Comparison of ENCODE assay signal across 16 cellular contexts in genomic region chr17:17677299-17678040, GRCh38. TPM values are rescaled to one million over a fixed set of nuclear protein-coding genes. Genes with fewer than 3 reads are reported as not detected.
DNase-seq lines count a peak whose midpoint lies in the region; ATAC-seq and TF ChIP-seq lines count a peak whose summit lies in the region.
"Had no signal": no experiment of that assay in that cellular context is flagged by ENCODE, and none has a peak within 500 bp of the region (broad histone marks: within the 10 kb centered on the region; RNA-seq: fewer than 3 reads in every experiment).

No MANE protein-coding gene starts in this region.

- TF ChIP-seq CTCF in PC-9 (conservative IDR thresholded peaks at IDR 0.05), result no peak
- no peak for TF ChIP-seq CTCF in endodermal cell (conservative IDR thresholded peaks at IDR 0.05)

- peaks cover 9% of the 10 kb centered on the region for H3K4me1 Mint-ChIP-seq in endodermal cell
- peaks cover 32% of the 10 kb centered on the region for H3K4me1 Mint-ChIP-seq in stimulated activated memory B cell treated with anti-CD40 and anti-IgM and Interleukin-4, amounts not matched to agents 10 μg/mL and 1 μg/mL and 100 μg/mL, for 72 hours

- 83 to 94% methylated on average over 2 of the region's 2 CpGs for WGBS in endodermal cell (ENCODE audit: insufficient coverage in 1 of 2, insufficient read length in 1 of 2), 2 experiments
- 63% methylated on average over 2 of the region's 2 CpGs for WGBS in mesenchymal stem cell

- intact Hi-C loops in PC-9 (cut with micrococcal nuclease; ENCODE audit: unreplicated experiment), result no loop called here

- H3K36me3 ChIP-seq in PC-9 (ENCODE audit: low read depth), result no peaks in the 10 kb centered on the region
- H3K36me3 ChIP-seq in endodermal cell (ENCODE audit: control insufficient read depth, insufficient read depth, low read length), result no peaks in the 10 kb centered on the region
- no peaks in the 10 kb centered on the region for H3K36me3 ChIP-seq in mesenchymal stem cell (ENCODE audit: control insufficient read depth in 1 of 2, insufficient read depth in 2 of 2, low read depth in 1 of 2, low read length in 2 of 2)

- no peaks in the 10 kb centered on the region for H3K79me1 ChIP-seq in mesenchymal stem cell (replicated peaks; ENCODE audit: low read length, poor library complexity, severe bottlenecking)

- no peak overlapping the region for H4K8ac ChIP-seq in mesenchymal stem cell (ENCODE audit: low read length)

- peak overlapping the region; percentile 64; the same call in 1 of the 2 replicates for H3K4me2 ChIP-seq in PC-9
- no peak overlapping the region for H3K4me2 ChIP-seq in mesenchymal stem cell (ENCODE audit: low read length, poor library complexity, severe bottlenecking)

- H2BK120ac ChIP-seq in mesenchymal stem cell (ENCODE audit: low read depth, low read length), result no peak overlapping the region

- H2AK5ac ChIP-seq in mesenchymal stem cell (ENCODE audit: low read length, severe bottlenecking), result no peak overlapping the region

- H3K9me3 Mint-ChIP-seq in endodermal cell, result no peaks in the 10 kb centered on the region
- H3K9me3 Mint-ChIP-seq in stimulated activated memory B cell treated with anti-CD40 and anti-IgM and Interleukin-4, amounts not matched to agents 10 μg/mL and 1 μg/mL and 100 μg/mL, for 72 hours, result no peaks in the 10 kb centered on the region

- H3K9me3 ChIP-seq in PC-9 (ENCODE audit: insufficient read depth, low read depth) (no peaks in the 10 kb centered on the region), endodermal cell (ENCODE audit: control insufficient read depth, low read length) (no peaks in the 10 kb centered on the region), mesenchymal stem cell (ENCODE audit: control insufficient read depth, low read length) (no peaks in the 10 kb centered on the region)
- H3K9me3 ChIP-seq: Caco-2 had no signal

- H4K91ac ChIP-seq in mesenchymal stem cell (ENCODE audit: low read length), result no peak overlapping the region

- H3K4me3 ChIP-seq in PC-9, result no peak overlapping the region
- H3K4me3 ChIP-seq in endodermal cell (ENCODE audit: low read length), result no peak overlapping the region
- H3K4me3 ChIP-seq in mesenchymal stem cell (ENCODE audit: insufficient read depth in 1 of 2, low read depth in 1 of 2, low read length in 2 of 2), result no peak overlapping the region
- H3K4me3 ChIP-seq: GM23248 had no signal

- peaks cover 30% of the 10 kb centered on the region for H3F3A ChIP-seq in PC-9 (ENCODE audit: insufficient read depth, low read depth)

- H3K36me3 Mint-ChIP-seq in endodermal cell (ENCODE audit: low read depth), result no peaks in the 10 kb centered on the region
- no peaks in the 10 kb centered on the region for H3K36me3 Mint-ChIP-seq in stimulated activated memory B cell treated with anti-CD40 and anti-IgM and Interleukin-4, amounts not matched to agents 10 μg/mL and 1 μg/mL and 100 μg/mL, for 72 hours

- H3K9me2 ChIP-seq in PC-9 (ENCODE audit: insufficient read depth), result no peaks in the 10 kb centered on the region

- H3K27ac ChIP-seq in PC-9, result peak overlapping the region; percentile 82; the same call in 1 of the 2 replicates
- H3K27ac ChIP-seq in endodermal cell (ENCODE audit: low read depth, low read length), result no peak overlapping the region
- no peak overlapping the region for H3K27ac ChIP-seq in mesenchymal stem cell (ENCODE audit: low read length, poor library complexity, severe bottlenecking)
- H3K27ac ChIP-seq: 22Rv1, C4-2B, GM23248 had no signal

- H3K27me3 ChIP-seq in PC-9 (ENCODE audit: insufficient read depth, low read depth) (no peaks in the 10 kb centered on the region), endodermal cell (ENCODE audit: control insufficient read depth, insufficient read depth, low read length, poor library complexity, severe bottlenecking) (peaks cover 18% of the 10 kb centered on the region), mesenchymal stem cell (ENCODE audit: control insufficient read depth in 1 of 2, insufficient read depth in 1 of 2, low read length in 2 of 2) (peaks cover 20 to 29% of the 10 kb centered on the region in 2 experiments)

- H3K14ac ChIP-seq in mesenchymal stem cell (ENCODE audit: low read length in 2 of 2), result no peak overlapping the region

- no peak overlapping the region for H3K4ac ChIP-seq in mesenchymal stem cell (ENCODE audit: low read depth in 1 of 2, low read length in 2 of 2)

- H3K23ac ChIP-seq in mesenchymal stem cell (ENCODE audit: low read length in 2 of 2), result no peak overlapping the region

- peaks cover 62% of the 10 kb centered on the region for H3K27me3 Mint-ChIP-seq in endodermal cell (ENCODE audit: insufficient read depth)
- H3K27me3 Mint-ChIP-seq in stimulated activated memory B cell treated with anti-CD40 and anti-IgM and Interleukin-4, amounts not matched to agents 10 μg/mL and 1 μg/mL and 100 μg/mL, for 72 hours, result no peaks in the 10 kb centered on the region

- no peak overlapping the region for H3K4me3 Mint-ChIP-seq in endodermal cell
- H3K4me3 Mint-ChIP-seq in stimulated activated memory B cell treated with anti-CD40 and anti-IgM and Interleukin-4, amounts not matched to agents 10 μg/mL and 1 μg/mL and 100 μg/mL, for 72 hours, result no peak overlapping the region

- no peak overlapping the region for H3K18ac ChIP-seq in mesenchymal stem cell (ENCODE audit: low read depth in 1 of 2, low read length in 2 of 2)

- BruUV-seq in PC-9 (replicated peaks; lab: Mats Ljungman, UMichigan), result no TSS peak

- CTCF ChIA-PET in PC-9 (lab: Charles Lee), result interaction anchor here (0.8 kb wide), 1 partner anchor 27 kb away, joined by 3 read pairs; no protein-coding TSS in a partner anchor

- no peaks in the 10 kb centered on the region for H4K20me1 ChIP-seq in PC-9 (ENCODE audit: insufficient read depth)

- no peak overlapping the region for H2AFZ ChIP-seq in PC-9
- no peak overlapping the region for H2AFZ ChIP-seq in mesenchymal stem cell (ENCODE audit: low read depth, low read length)
- H2AFZ ChIP-seq: GM23248 had no signal

- DNase-seq in NCI-H82 (lab: John Stamatoyannopoulos, UW), result peak; percentile 66
- DNase-seq in NCI-H82 treated with DMSO at 0.1 percent for 48 hours (lab: John Stamatoyannopoulos, UW; ENCODE audit: unreplicated experiment), result no peak
- no peak for DNase-seq in PC-9
- peak; percentile 41 for DNase-seq in endodermal cell
- DNase-seq in hypothalamus (lab: John Stamatoyannopoulos, UW), result no peak
- no peak for DNase-seq in T-helper 1 cell
- no peak for DNase-seq in mesenchymal stem cell
- DNase-seq: Caco-2, DMS53, GM23248, Karpas-422, NCI-H2029, NCI-H510A had no signal

- peaks cover 40% of the 10 kb centered on the region for H3K4me1 ChIP-seq in PC-9 (replicated peaks; ENCODE audit: insufficient read depth)
- no peaks in the 10 kb centered on the region for H3K4me1 ChIP-seq in endodermal cell (ENCODE audit: control insufficient read depth, insufficient read depth, low read length)
- H3K4me1 ChIP-seq in mesenchymal stem cell (ENCODE audit: control insufficient read depth, insufficient read depth, low read depth, low read length), result peaks cover 13% of the 10 kb centered on the region

- no peak overlapping the region for H3K27ac Mint-ChIP-seq in endodermal cell
- H3K27ac Mint-ChIP-seq in stimulated activated memory B cell treated with anti-CD40 and anti-IgM and Interleukin-4, amounts not matched to agents 10 μg/mL and 1 μg/mL and 100 μg/mL, for 72 hours, result peak overlapping the region; percentile 18

- POLR2A ChIA-PET in PC-9 (lab: Charles Lee; ENCODE audit: unreplicated experiment), result interaction anchor here (0.6 kb wide), 1 partner anchor 1142 kb away, joined by 4 read pairs; no protein-coding TSS in a partner anchor

- no peak overlapping the region for H2BK12ac ChIP-seq in mesenchymal stem cell (ENCODE audit: low read length in 2 of 2)

- no peak overlapping the region for H2BK5ac ChIP-seq in mesenchymal stem cell (ENCODE audit: low read depth, low read length, poor library complexity, severe bottlenecking)

- no peak for ATAC-seq in stimulated activated memory B cell treated with anti-CD40 and anti-IgM and Interleukin-4, amounts not matched to agents 10 μg/mL and 1 μg/mL and 100 μg/mL, for 72 hours

- no peak overlapping the region for H3K9ac ChIP-seq in endodermal cell (ENCODE audit: extremely low read depth, low read length, poor library complexity, severe bottlenecking)
- H3K9ac ChIP-seq in mesenchymal stem cell (ENCODE audit: low read length), result no peak overlapping the region
- H3K9ac ChIP-seq: GM23248 had no signal

- no peak overlapping the region for H2BK15ac ChIP-seq in mesenchymal stem cell (ENCODE audit: low read depth, poor library complexity, severe bottlenecking)

- H3K79me2 ChIP-seq in PC-9 (ENCODE audit: low read depth), result peaks cover 9% of the 10 kb centered on the region

RNA-seq across cellular contexts. Expression of gene RAI1, which starts 3.8 kb away (rescaled TPM):
- total RNA-seq in PC-9 (2021) (86.3 and 92.9 TPM in 2 replicates), endodermal cell (10 to 100 TPM; 35.9 to 42.9 TPM)
- polyA plus RNA-seq in endodermal cell (2013, experiment 1 of 2), result 34.4 TPM
- 37.1 TPM for polyA plus RNA-seq in endodermal cell (2013, experiment 2 of 2)
- polyA plus RNA-seq in mesenchymal stem cell (2013, experiment 1 of 2), result 24.1 TPM
- 22.8 TPM for polyA plus RNA-seq in mesenchymal stem cell (2013, experiment 2 of 2)

Comparison
In these comparisons a context has a peak if more than half of its experiments do, and no peak if none do; other contexts are left out.
1. DNase-seq: peak in NCI-H82 (single experiment) and endodermal cell (single experiment); none in NCI-H82 treated with DMSO at 0.1 percent for 48 hours (single experiment), PC-9 (0 of 2), hypothalamus (0 of 51), T-helper 1 cell (0 of 5) and mesenchymal stem cell (single experiment).